8 cellular contexts compared by ENCODE assay signal in genomic region chr7:101251871-101252659, GRCh38. TPM values are rescaled to one million over a fixed set of nuclear protein-coding genes. Genes with fewer than 3 reads are reported as not detected.
A peak's percentile ranks its signal among the peaks of the same experiment; 100 is the strongest.
DNase-seq lines count a peak whose midpoint lies in the region; ATAC-seq and TF ChIP-seq lines count a peak whose summit lies in the region.

No MANE protein-coding gene starts in this region.

- peaks cover 22% of the 10 kb centered on the region for H3K4me1 ChIP-seq in lower lobe of right lung

- no peaks in the 10 kb centered on the region for H3K9me3 ChIP-seq in lower lobe of right lung

- intact Hi-C loops in lower lobe of right lung (cut with DNase I) = no loop called here

- peak; percentile 100 for ATAC-seq in lower lobe of right lung

- no peaks in the 10 kb centered on the region for H3K27me3 ChIP-seq in lower lobe of right lung (ENCODE audit: low read depth)

- peak; percentile 98 for DNase-seq in COLO668 (lab: John Stamatoyannopoulos, UW; ENCODE audit: unreplicated experiment)
- DNase-seq in GM20000 (ENCODE audit: low spot score) = peak; percentile 94
- peak; percentile 76 for DNase-seq in HS-5 (ENCODE audit: low read depth)
- peak; percentile 94 for DNase-seq in NK-92 (lab: John Stamatoyannopoulos, UW; ENCODE audit: unreplicated experiment)
- DNase-seq in activated CD8-positive, alpha-beta memory T cell treated with anti-CD3 and anti-CD28 coated beads for 24 hours = peak; percentile 99
- peak; percentile 100 for DNase-seq in effector CD4-positive, alpha-beta T cell
- peak; percentile 99 for DNase-seq in lower lobe of right lung
- peak; percentile 93 to 98 (median 95) for DNase-seq in stimulated activated CD4-positive, alpha-beta T cell treated with anti-CD3 and anti-CD28 coated beads, TNF-alpha, amount 100 ng/mL, for 1 hour (ENCODE audit: low read depth in 3 of 3, low spot score in 1 of 3)

- H3K36me3 ChIP-seq in lower lobe of right lung = peaks cover 25% of the 10 kb centered on the region

- TF ChIP-seq CTCF in GM20000 (IDR thresholded peaks at IDR 0.05; ENCODE audit: extremely low read depth, missing control alignments) (no peak), lower lobe of right lung (IDR thresholded peaks at IDR 0.05) (no peak)

- peak overlapping the region; percentile 80 for H3K4me3 ChIP-seq in lower lobe of right lung

- peak overlapping the region; percentile 82 for H3K27ac ChIP-seq in lower lobe of right lung

RNA-seq across cellular contexts. Expression of gene FIS1, which starts 7.2 kb away (rescaled TPM):
- 133 TPM for total RNA-seq in lower lobe of right lung

RNA-seq across cellular contexts. Expression of gene CLDN15, which starts 14.5 kb away (rescaled TPM):
- total RNA-seq in lower lobe of right lung = 11.1 TPM

RNA-seq across cellular contexts. Expression of gene ZNHIT1, which starts 34.1 kb away (rescaled TPM):
- 55.4 TPM for total RNA-seq in lower lobe of right lung

RNA-seq across cellular contexts. Expression of gene PLOD3, which starts 34.7 kb away (rescaled TPM):
- 87.9 TPM for total RNA-seq in lower lobe of right lung

RNA-seq across cellular contexts. Expression of gene MOGAT3, which starts 51.2 kb away (rescaled TPM):
- not detected for total RNA-seq in lower lobe of right lung

Comparison
In these comparisons a context has a peak if more than half of its experiments do, and no peak if none do; other contexts are left out.
1. Peak in every context shown above with its lines: DNase-seq, ATAC-seq, H3K4me3 ChIP-seq and H3K27ac ChIP-seq.